ENCODE assay signal across 28 cellular contexts in genomic region chr1:85333186-85333585, GRCh38.
"Had no signal": no experiment of that assay in that cellular context is flagged by ENCODE, and none has a peak within 500 bp of the region (broad histone marks: within the 10 kb centered on the region; RNA-seq: fewer than 3 reads in every experiment).

No MANE protein-coding gene starts in this region.

- H3K9me3 Mint-ChIP-seq: activated CD4-positive, alpha-beta memory T cell treated with anti-CD3 and anti-CD28 coated beads, Interleukin-2, amount 10 ng/mL, durations not matched to agents 7 days and 5 days had no signal

- H3K27ac ChIP-seq: adrenal gland, Peyer's patch, SJCRH30, VCaP had no signal

- H3K27me3 ChIP-seq: adrenal gland, MG63, Peyer's patch, SJCRH30 had no signal

- H3K27ac Mint-ChIP-seq: activated CD4-positive, alpha-beta memory T cell treated with anti-CD3 and anti-CD28 coated beads, Interleukin-2, amount 10 ng/mL, durations not matched to agents 7 days and 5 days; activated CD4-positive, alpha-beta T cell treated with anti-CD3 and anti-CD28 coated beads for 36 hours; activated naive CD8-positive, alpha-beta T cell treated with anti-CD3 and anti-CD28 coated beads, Interleukin-2, amount 10 ng/mL, durations not matched to agents 7 days and 5 days had no signal

- H3K36me3 ChIP-seq: adrenal gland, Peyer's patch, SJCRH30 had no signal

- H3K4me2 ChIP-seq: SK-N-SH had no signal

- H3K9me3 ChIP-seq: adrenal gland, Peyer's patch had no signal

- DNase-seq: activated CD4-positive, alpha-beta memory T cell treated with anti-CD3 and anti-CD28 coated beads, Interleukin-2, amount 10 ng/mL, durations not matched to agents 7 days and 5 days; activated CD4-positive, alpha-beta T cell treated with anti-CD3 and anti-CD28 coated beads for 36 hours; activated CD4-positive, alpha-beta T cell treated with anti-CD3 and anti-CD28 coated beads, Interleukin-2, amount 50 U/mL, for 1 hour; activated CD4-positive, CD25-positive, alpha-beta regulatory T cell; activated CD8-positive, alpha-beta memory T cell treated with anti-CD3 and anti-CD28 coated beads, Interleukin-2, amount 50 U/mL, for 48 hours; activated naive CD4-positive, alpha-beta T cell treated with anti-CD3 and anti-CD28 coated beads, Interleukin-2, amount 50 U/mL, for 16 hours; activated naive CD8-positive, alpha-beta T cell treated with anti-CD3 and anti-CD28 coated beads, Interleukin-2, amount 10 ng/mL, durations not matched to agents 7 days and 5 days; activated T-cell treated with anti-CD3 and anti-CD28 coated beads, Interleukin-2, amount 50 U/mL, for 1 hour; adrenal gland; anterior cingulate cortex; MG63; MV-4-11; NCI-H1092 treated with DMSO at 0.1 percent for 48 hours; NCI-H1417 treated with DMSO at 0.1 percent for 48 hours; NCI-H1694; NCI-H2029; NCI-H2107; NCI-H2171 treated with DMSO at 0.1 percent for 48 hours; NCI-H345; NCI-H510A; NCI-H526 treated with DMSO at 0.1 percent for 48 hours; NCI-H82; Peyer's patch; Right ventricle myocardium superior; SJCRH30; SK-N-SH; T-helper 1 cell had no signal

- H3K4me3 Mint-ChIP-seq: activated CD4-positive, alpha-beta memory T cell treated with anti-CD3 and anti-CD28 coated beads, Interleukin-2, amount 10 ng/mL, durations not matched to agents 7 days and 5 days; activated CD4-positive, alpha-beta T cell treated with anti-CD3 and anti-CD28 coated beads for 36 hours; activated naive CD8-positive, alpha-beta T cell treated with anti-CD3 and anti-CD28 coated beads, Interleukin-2, amount 10 ng/mL, durations not matched to agents 7 days and 5 days had no signal

- ATAC-seq: activated CD4-positive, alpha-beta T cell treated with anti-CD3 and anti-CD28 coated beads for 36 hours had no signal

- H3K4me3 ChIP-seq: adrenal gland, MG63, Peyer's patch, SJCRH30 had no signal
